ENCODE assay signal across 9 cellular contexts in genomic region chr22:20567993-20568417, GRCh38.
DNase-seq lines count a peak whose midpoint lies in the region; ATAC-seq and TF ChIP-seq lines count a peak whose summit lies in the region.
"Had no signal": no experiment of that assay in that cellular context is flagged by ENCODE, and none has a peak within 500 bp of the region (broad histone marks: within the 10 kb centered on the region; RNA-seq: fewer than 3 reads in every experiment).

No MANE protein-coding gene starts in this region.

- no peaks in the 10 kb centered on the region for H3K9me3 Mint-ChIP-seq in natural killer cell

- H3K27ac Mint-ChIP-seq in natural killer cell, result peak overlapping the region; percentile 94 to 95

- peaks cover 88 to 91% of the 10 kb centered on the region in 2 donors for H3K4me1 Mint-ChIP-seq in natural killer cell

- ATAC-seq in natural killer cell (no peak), HG02884 (IDR thresholded peaks at IDR 0.05; ENCODE audit: unreplicated experiment) (no peak), GM21576 (IDR thresholded peaks at IDR 0.05; ENCODE audit: unreplicated experiment) (no peak)

- H3K4me3 Mint-ChIP-seq in natural killer cell, result peak overlapping the region; percentile 89

- intact Hi-C loops in natural killer cell (cut with micrococcal nuclease), result loop anchor here (2.0 to 10.0 kb wide), 4 partner anchors 19 to 143 kb away; no protein-coding TSS in a partner anchor

- H3K36me3 Mint-ChIP-seq in natural killer cell, result no peaks in the 10 kb centered on the region

- peak; percentile 61 for DNase-seq in AG20443 (ENCODE audit: low spot score)
- no peak for DNase-seq in natural killer cell
- no peak for DNase-seq in foreskin melanocyte
- no peak for DNase-seq in NCI-H2171 (lab: John Stamatoyannopoulos, UW)
- DNase-seq: stimulated activated CD4-positive, alpha-beta T cell treated with anti-CD3 and anti-CD28 coated beads, Interleukin-4, amount 100 ng/mL, for 24 hours had no signal

- peak; percentile 24; the same call in 1 of the 2 replicates for TF ChIP-seq RAD21 in Ishikawa (IDR thresholded peaks at IDR 0.05; ENCODE audit: low read depth)

- no peak for TF ChIP-seq CTCF in natural killer cell (IDR thresholded peaks at IDR 0.05)

- no peaks in the 10 kb centered on the region for H3K27me3 Mint-ChIP-seq in natural killer cell (ENCODE audit: low read depth in 2 of 2)

- peak overlapping the region; percentile 29 for H3K27ac ChIP-seq in cingulate gyrus (ENCODE audit: low read depth, low read length)

- TF ChIP-seq EP300 in Ishikawa (IDR thresholded peaks at IDR 0.05; ENCODE audit: borderline replicate concordance), result no peak

TF ChIP-seq in Ishikawa, 13 proteins besides CTCF, POLR2A, EP300 and RAD21:
- TF ChIP-seq TCF12 (IDR thresholded peaks at IDR 0.05; ENCODE audit: low read depth) (no peak), ZBTB7A (IDR thresholded peaks at IDR 0.05; ENCODE audit: low read depth) (no peak), EGR1 (IDR thresholded peaks at IDR 0.05) (no peak), FOXM1 (IDR thresholded peaks at IDR 0.05; ENCODE audit: borderline replicate concordance, low read depth) (no peak), YY1 (IDR thresholded peaks at IDR 0.05; ENCODE audit: low read depth) (no peak), TAF1 (IDR thresholded peaks at IDR 0.05; ENCODE audit: low read depth) (no peak)
